ENCODE assay signal across 8 cellular contexts in genomic region chr18:48997985-48998831, GRCh38. TPM values are rescaled to one million over a fixed set of nuclear protein-coding genes. Genes with fewer than 3 reads are reported as not detected.
DNase-seq lines count a peak whose midpoint lies in the region; ATAC-seq, FAIRE-seq and TF ChIP-seq lines count a peak whose summit lies in the region.

No MANE protein-coding gene starts in this region.

- H3K9me3 ChIP-seq in trophoblast cell (ENCODE audit: insufficient read depth, low read depth, low read length), result peaks cover 2% of the 10 kb centered on the region

- H2AFZ ChIP-seq in GM23338, result peak overlapping the region; percentile 25
- peak overlapping the region; percentile 46 for H2AFZ ChIP-seq in trophoblast cell (ENCODE audit: insufficient read depth, low read length, poor library complexity)

- peak overlapping the region; percentile 85 for H3K27ac Mint-ChIP-seq in GM23338
- H3K27ac Mint-ChIP-seq in natural killer cell treated with Interleukin-12 subunit alpha and Interleukin-12 subunit beta and Interleukin-15 and Interleukin-18, amount 100 ng/mL, for 72 hours, result peak overlapping the region in 1 of 2 donors; percentile 8

- H4K8ac ChIP-seq in trophoblast cell (ENCODE audit: low read depth, low read length), result peak overlapping the region; percentile 24

- no peaks in the 10 kb centered on the region for H4K20me1 ChIP-seq in GM23338 (replicated peaks; ENCODE audit: insufficient read depth)

- H3K4me3 Mint-ChIP-seq in GM23338, result no peak overlapping the region
- no peak overlapping the region for H3K4me3 Mint-ChIP-seq in natural killer cell treated with Interleukin-12 subunit alpha and Interleukin-12 subunit beta and Interleukin-15 and Interleukin-18, amount 100 ng/mL, for 72 hours
- no peak overlapping the region for H3K4me3 Mint-ChIP-seq in activated T-cell treated with anti-CD3 and anti-CD28 coated beads, Interleukin-2, amount 50 U/mL, for 4 hours

- H3K79me2 ChIP-seq in GM23338 (replicated peaks; ENCODE audit: insufficient read depth) (no peaks in the 10 kb centered on the region), trophoblast cell (ENCODE audit: control insufficient read depth, insufficient read depth, low read length, poor library complexity) (no peaks in the 10 kb centered on the region)

- WGBS in trophoblast cell (ENCODE audit: extremely low coverage, insufficient coverage, insufficient read length), result no CpG with 5 or more reads among the region's 17 CpGs

- H2BK12ac ChIP-seq in trophoblast cell (ENCODE audit: low read length), result peak overlapping the region; percentile 83

- H3F3A ChIP-seq in GM23338 (replicated peaks; ENCODE audit: low read depth), result no peaks in the 10 kb centered on the region

- H3K27me3 Mint-ChIP-seq in GM23338 (ENCODE audit: insufficient read depth, low read depth, poor library complexity), result peaks cover 9% of the 10 kb centered on the region
- peaks cover under 1 to 5% of the 10 kb centered on the region in 2 donors for H3K27me3 Mint-ChIP-seq in natural killer cell treated with Interleukin-12 subunit alpha and Interleukin-12 subunit beta and Interleukin-15 and Interleukin-18, amount 100 ng/mL, for 72 hours
- no peaks in the 10 kb centered on the region for H3K27me3 Mint-ChIP-seq in activated T-cell treated with anti-CD3 and anti-CD28 coated beads, Interleukin-2, amount 50 U/mL, for 4 hours (ENCODE audit: low read depth)

- peaks cover 39% of the 10 kb centered on the region for H3K79me1 ChIP-seq in trophoblast cell (ENCODE audit: low read length)

- H3K4me1 ChIP-seq in GM23338 (ENCODE audit: insufficient read depth) (peaks cover 13% of the 10 kb centered on the region), trophoblast cell (ENCODE audit: control insufficient read depth in 1 of 2, insufficient read depth in 2 of 2, low read length in 2 of 2) (peaks cover 27 to 30% of the 10 kb centered on the region in 2 experiments)

- peak overlapping the region; percentile 49; the same call in 1 of the 2 replicates for H3K4me2 ChIP-seq in GM23338
- peak overlapping the region; percentile 5 for H3K4me2 ChIP-seq in trophoblast cell (ENCODE audit: low read length)

- FAIRE-seq in RCC 7860 (lab: Jason Lieb, UNC), result peak; percentile 92

- TF ChIP-seq CTCF in GM23338 (conservative IDR thresholded peaks at IDR 0.05; ENCODE audit: low read depth in 2 of 2) (no peak), fibroblast of mammary gland (conservative IDR thresholded peaks at IDR 0.05; ENCODE audit: control insufficient read depth, insufficient read depth, low read depth, low read length) (no peak)

- H4K91ac ChIP-seq in trophoblast cell (ENCODE audit: low read depth, low read length), result peak overlapping the region; percentile 89

- H3K18ac ChIP-seq in trophoblast cell (ENCODE audit: low read length), result peak overlapping the region; percentile 82

- H3K4me3 ChIP-seq in GM23338 (no peak overlapping the region), fibroblast of mammary gland (ENCODE audit: control insufficient read depth, low read depth, low read length) (no peak overlapping the region), trophoblast cell (ENCODE audit: low read depth, low read length) (no peak overlapping the region)

- H3K14ac ChIP-seq in trophoblast cell (ENCODE audit: low read length), result peak overlapping the region; percentile 67

- H3K36me3 ChIP-seq in GM23338 (ENCODE audit: insufficient read depth), result no peaks in the 10 kb centered on the region
- no peaks in the 10 kb centered on the region for H3K36me3 ChIP-seq in trophoblast cell (ENCODE audit: control insufficient read depth in 1 of 2, insufficient read depth in 2 of 2, low read length in 2 of 2)

- peak overlapping the region; percentile 60 for H2AK5ac ChIP-seq in trophoblast cell (ENCODE audit: low read length)

- H3K27me3 ChIP-seq in GM23338 (ENCODE audit: insufficient read depth) (no peaks in the 10 kb centered on the region), trophoblast cell (ENCODE audit: insufficient read depth, low read length) (no peaks in the 10 kb centered on the region)

- no peak overlapping the region for H3K27ac ChIP-seq in GM23338 (ENCODE audit: low read depth)
- H3K27ac ChIP-seq in trophoblast cell (ENCODE audit: low read depth, low read length), result peak overlapping the region; percentile 56

- ATAC-seq in GM23338 (peak; percentile 71), HG03135 (IDR thresholded peaks at IDR 0.05; ENCODE audit: unreplicated experiment) (no peak), HG03378 (IDR thresholded peaks at IDR 0.05; ENCODE audit: unreplicated experiment) (no peak)
- ATAC-seq in natural killer cell treated with Interleukin-12 subunit alpha and Interleukin-12 subunit beta and Interleukin-15 and Interleukin-18, amount 100 ng/mL, for 72 hours, result no peak
- no peak for ATAC-seq in activated T-cell treated with anti-CD3 and anti-CD28 coated beads, Interleukin-2, amount 50 U/mL, for 4 hours

- no peak overlapping the region for H3K9ac ChIP-seq in trophoblast cell (ENCODE audit: low read length)

- no peaks in the 10 kb centered on the region for H3K9me2 ChIP-seq in GM23338 (ENCODE audit: insufficient read depth)

- no peak overlapping the region for H4K12ac ChIP-seq in trophoblast cell (ENCODE audit: low read depth, low read length)

- no peak overlapping the region for H3K23ac ChIP-seq in trophoblast cell (ENCODE audit: low read length)

- H2BK5ac ChIP-seq in trophoblast cell (ENCODE audit: low read depth, low read length, poor library complexity), result peak overlapping the region; percentile 38

- H3K4me1 Mint-ChIP-seq in GM23338, result peaks cover 26% of the 10 kb centered on the region
- peaks cover 0 to under 1% of the 10 kb centered on the region in 2 donors for H3K4me1 Mint-ChIP-seq in natural killer cell treated with Interleukin-12 subunit alpha and Interleukin-12 subunit beta and Interleukin-15 and Interleukin-18, amount 100 ng/mL, for 72 hours (ENCODE audit: low read depth in 2 of 2)
- peaks cover 19% of the 10 kb centered on the region for H3K4me1 Mint-ChIP-seq in activated T-cell treated with anti-CD3 and anti-CD28 coated beads, Interleukin-2, amount 50 U/mL, for 4 hours (ENCODE audit: low read depth)

- peak; percentile 72 for DNase-seq in GM23338 (ENCODE audit: low spot score)
- DNase-seq in RCC 7860 (ENCODE audit: low spot score), result peak; percentile 99
- DNase-seq in fibroblast of mammary gland (ENCODE audit: low read depth), result peak; percentile 94
- DNase-seq in trophoblast cell, result peak; percentile 97
- no peak for DNase-seq in natural killer cell treated with Interleukin-12 subunit alpha and Interleukin-12 subunit beta and Interleukin-15 and Interleukin-18, amount 100 ng/mL, for 72 hours (ENCODE audit: low spot score)
- no peak for DNase-seq in activated T-cell treated with anti-CD3 and anti-CD28 coated beads, Interleukin-2, amount 50 U/mL, for 4 hours

- no peaks in the 10 kb centered on the region for H3K36me3 Mint-ChIP-seq in GM23338 (ENCODE audit: low read depth)
- H3K36me3 Mint-ChIP-seq in natural killer cell treated with Interleukin-12 subunit alpha and Interleukin-12 subunit beta and Interleukin-15 and Interleukin-18, amount 100 ng/mL, for 72 hours, result no peaks in the 10 kb centered on the region
- no peaks in the 10 kb centered on the region for H3K36me3 Mint-ChIP-seq in activated T-cell treated with anti-CD3 and anti-CD28 coated beads, Interleukin-2, amount 50 U/mL, for 4 hours (ENCODE audit: insufficient read depth)

- H3K9me3 Mint-ChIP-seq in GM23338, result no peaks in the 10 kb centered on the region; the same call in 2 of the 3 replicates
- H3K9me3 Mint-ChIP-seq in natural killer cell treated with Interleukin-12 subunit alpha and Interleukin-12 subunit beta and Interleukin-15 and Interleukin-18, amount 100 ng/mL, for 72 hours, result no peaks in the 10 kb centered on the region
- H3K9me3 Mint-ChIP-seq in activated T-cell treated with anti-CD3 and anti-CD28 coated beads, Interleukin-2, amount 50 U/mL, for 4 hours, result no peaks in the 10 kb centered on the region

- peak overlapping the region; percentile 82 for H2BK120ac ChIP-seq in trophoblast cell (ENCODE audit: insufficient read depth, low read length, poor library complexity)

- peak overlapping the region; percentile 74 for H3K4ac ChIP-seq in trophoblast cell (ENCODE audit: low read depth, low read length)

TF ChIP-seq in GM23338, 12 proteins besides CTCF, POLR2A, EP300 and RAD21:
- TF ChIP-seq STAT1 (IDR thresholded peaks at IDR 0.05; ENCODE audit: unreplicated experiment), result no peak
- no peak for TF ChIP-seq REST (IDR thresholded peaks at IDR 0.05; ENCODE audit: unreplicated experiment)

RNA-seq across cellular contexts. Expression of gene SMAD7, which starts 47.4 kb away (rescaled TPM):
- total RNA-seq in GM23338 (2014; rRNA removed; shearing (Covaris generic)), result 28.8 and 29.8 TPM in 2 replicates
- polyA plus RNA-seq in GM23338 (2016; fragmentation: Nextera tagmentation; extraction: Ambion mirVana), result 11.8 and 12.0 TPM in 2 replicates
- 108 and 116 TPM in 2 replicates for polyA plus RNA-seq in trophoblast cell (2013)
- 10 to 100 TPM; 49.1 to 85.8 TPM for total RNA-seq in natural killer cell treated with Interleukin-12 subunit alpha and Interleukin-12 subunit beta and Interleukin-15 and Interleukin-18, amount 100 ng/mL, for 72 hours
- 10 to 100 TPM in 1 of 3 donors, 1 to 10 TPM in 2; 8.0 to 13.6 (median 9.6) TPM for total RNA-seq in activated T-cell treated with anti-CD3 and anti-CD28 coated beads, Interleukin-2, amount 50 U/mL, for 4 hours

Comparison
In these comparisons a context has a peak if more than half of its experiments do, and no peak if none do; other contexts are left out.
1. DNase-seq: peak in GM23338 (single experiment), RCC 7860 (single experiment), fibroblast of mammary gland (single experiment) and trophoblast cell (2 of 2); none in natural killer cell treated with Interleukin-12 subunit alpha and Interleukin-12 subunit beta and Interleukin-15 and Interleukin-18, amount 100 ng/mL, for 72 hours (single experiment) and activated T-cell treated with anti-CD3 and anti-CD28 coated beads, Interleukin-2, amount 50 U/mL, for 4 hours (single experiment).